In the genomic region with DNA sequence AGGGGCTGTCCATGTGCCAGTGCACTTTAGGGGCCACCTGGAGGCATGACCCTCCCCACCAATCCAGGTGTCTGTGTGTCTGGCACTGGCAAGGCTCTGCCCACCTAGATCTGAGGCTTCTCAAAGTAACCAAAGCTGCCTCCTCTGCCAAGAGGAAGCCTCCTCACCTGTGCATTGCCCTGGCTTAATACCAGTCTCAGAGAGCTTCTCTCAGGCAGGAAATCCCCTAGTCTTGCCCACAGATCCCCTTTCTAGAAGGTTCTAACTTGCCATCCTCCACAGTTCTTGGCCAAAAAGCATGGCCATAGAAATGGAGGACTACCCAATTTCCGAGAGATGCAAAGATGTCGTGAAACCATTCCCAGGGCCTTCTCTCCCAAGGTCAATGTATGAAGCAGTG, we compare ENCODE assay signal across 17 cellular contexts.
DNase-seq lines count a peak whose midpoint lies in the region; ATAC-seq, FAIRE-seq and TF ChIP-seq lines count a peak whose summit lies in the region.
"Had no signal": no experiment of that assay in that cellular context is flagged by ENCODE, and none has a peak within 500 bp of the region (broad histone marks: within the 10 kb centered on the region; RNA-seq: fewer than 3 reads in every experiment).

No MANE protein-coding gene starts in this region.

- H2BK12ac ChIP-seq in trophoblast cell (ENCODE audit: low read length): no peak overlapping the region

- no peak overlapping the region for H3K4me2 ChIP-seq in GM12878 (ENCODE audit: control insufficient read depth, insufficient read depth)
- H3K4me2 ChIP-seq in trophoblast cell (ENCODE audit: low read length): no peak overlapping the region
- H3K4me2 ChIP-seq: KMS-11 had no signal

- intact Hi-C loops in right cardiac atrium (cut with DNase I) (loop anchor here in 1 of 4 donors (10.0 kb wide), 1 partner anchor 70 kb away; the partner anchor contains the start of gene PRDM11), Right ventricle myocardium inferior (cut with DNase I) (no loop called here), GM12878 (cut with micrococcal nuclease; ENCODE audit: unreplicated experiment) (no loop called here), vagina (cut with DNase I) (no loop called here), head of caudate nucleus (cut with DNase I) (no loop called here)
- intact Hi-C loops in activated T-helper 2 cell treated with anti-CD3 and anti-CD28 coated beads, Interferon-gamma antibody, Interleukin-2, Interleukin-4, amounts not matched to agents 10 μg/mL and 5 μg/mL and 100 μg/mL, durations not matched to agents 14 hours and 24 hours and 36 hours (cut with micrococcal nuclease): no loop called here

- H3K4me1 Mint-ChIP-seq in activated T-helper 2 cell treated with anti-CD3 and anti-CD28 coated beads, Interferon-gamma antibody, Interleukin-2, Interleukin-4, amounts not matched to agents 10 μg/mL and 5 μg/mL and 100 μg/mL, durations not matched to agents 14 hours and 24 hours and 36 hours (ENCODE audit: low read depth): peaks cover 5% of the 10 kb centered on the region
- H3K4me1 Mint-ChIP-seq: CD4-positive, CD25-positive, alpha-beta regulatory T cell had no signal

- H3K79me2 ChIP-seq in GM12878 (ENCODE audit: control insufficient read depth, insufficient read depth, low read length): no peaks in the 10 kb centered on the region
- H3K79me2 ChIP-seq in trophoblast cell (ENCODE audit: control insufficient read depth, insufficient read depth, low read length, poor library complexity): no peaks in the 10 kb centered on the region

- no peak overlapping the region for H4K91ac ChIP-seq in trophoblast cell (ENCODE audit: low read depth, low read length)

- no peaks in the 10 kb centered on the region for H3K27me3 Mint-ChIP-seq in activated T-helper 2 cell treated with anti-CD3 and anti-CD28 coated beads, Interferon-gamma antibody, Interleukin-2, Interleukin-4, amounts not matched to agents 10 μg/mL and 5 μg/mL and 100 μg/mL, durations not matched to agents 14 hours and 24 hours and 36 hours (ENCODE audit: low read depth)
- H3K27me3 Mint-ChIP-seq: CD4-positive, CD25-positive, alpha-beta regulatory T cell had no signal

- H3K18ac ChIP-seq in trophoblast cell (ENCODE audit: low read length): no peak overlapping the region

- TF ChIP-seq CTCF in GM12878 (IDR thresholded peaks at IDR 0.05 in 2 of 3, conservative IDR thresholded peaks at IDR 0.05 in 1 of 3; ENCODE audit: control insufficient read depth in 2 of 3, extremely low read depth in 1 of 3, insufficient read depth in 1 of 3, low read depth in 3 of 3, low read length in 3 of 3) (no peak), vagina (IDR thresholded peaks at IDR 0.05) (no peak)

- no peak for FAIRE-seq in GM12878 (lab: Jason Lieb, UNC)
- FAIRE-seq: H1 had no signal

- H2AFZ ChIP-seq in GM12878 (ENCODE audit: control insufficient read depth, low read depth, low read length) (no peak overlapping the region; the same call in 1 of the 2 replicates), trophoblast cell (ENCODE audit: insufficient read depth, low read length, poor library complexity) (no peak overlapping the region)

- TF ChIP-seq RAD21 in GM12878 (IDR thresholded peaks at IDR 0.05; ENCODE audit: insufficient read depth, low read depth, low read length): no peak

- H4K20me1 ChIP-seq in GM12878 (ENCODE audit: control insufficient read depth, insufficient read depth): no peaks in the 10 kb centered on the region

- 59% methylated on average over 2 of the region's 2 CpGs for WGBS in right cardiac atrium
- 97% methylated on average over 2 of the region's 2 CpGs for WGBS in GM12878 (ENCODE audit: insufficient coverage, insufficient replicate concordance, low lambda C conversion rate, missing lambda C conversion rate)
- no CpG with 5 or more reads among the region's 2 CpGs for WGBS in trophoblast cell (ENCODE audit: extremely low coverage, insufficient coverage, insufficient read length)

- H3K4me3 ChIP-seq in right cardiac atrium (ENCODE audit: low read length): no peak overlapping the region
- H3K4me3 ChIP-seq in GM12878: no peak overlapping the region
- peak overlapping the region; percentile 31 for H3K4me3 ChIP-seq in trophoblast cell (ENCODE audit: low read depth, low read length)
- H3K4me3 ChIP-seq in vagina: no peak overlapping the region

- H3K4me1 ChIP-seq in right cardiac atrium (ENCODE audit: control insufficient read depth, insufficient read depth, low read length): peaks cover 10% of the 10 kb centered on the region
- peaks cover 4% of the 10 kb centered on the region for H3K4me1 ChIP-seq in GM12878 (ENCODE audit: control insufficient read depth, insufficient read depth, low read length)
- H3K4me1 ChIP-seq in trophoblast cell (ENCODE audit: control insufficient read depth in 1 of 2, insufficient read depth in 2 of 2, low read length in 2 of 2): no peaks in the 10 kb centered on the region
- H3K4me1 ChIP-seq in vagina: peaks cover 12% of the 10 kb centered on the region

- H3K14ac ChIP-seq in trophoblast cell (ENCODE audit: low read length): no peak overlapping the region

- no peak overlapping the region for H2BK5ac ChIP-seq in trophoblast cell (ENCODE audit: low read depth, low read length, poor library complexity)

- no peaks in the 10 kb centered on the region for H3K36me3 Mint-ChIP-seq in activated T-helper 2 cell treated with anti-CD3 and anti-CD28 coated beads, Interferon-gamma antibody, Interleukin-2, Interleukin-4, amounts not matched to agents 10 μg/mL and 5 μg/mL and 100 μg/mL, durations not matched to agents 14 hours and 24 hours and 36 hours (ENCODE audit: low read depth)

- no peak overlapping the region for H3K4ac ChIP-seq in trophoblast cell (ENCODE audit: low read depth, low read length)

- H2BK120ac ChIP-seq in trophoblast cell (ENCODE audit: insufficient read depth, low read length, poor library complexity): no peak overlapping the region

- H3K27ac Mint-ChIP-seq in activated T-helper 2 cell treated with anti-CD3 and anti-CD28 coated beads, Interferon-gamma antibody, Interleukin-2, Interleukin-4, amounts not matched to agents 10 μg/mL and 5 μg/mL and 100 μg/mL, durations not matched to agents 14 hours and 24 hours and 36 hours: no peak overlapping the region
- H3K27ac Mint-ChIP-seq: CD4-positive, CD25-positive, alpha-beta regulatory T cell had no signal

- no peak overlapping the region for H2AK5ac ChIP-seq in trophoblast cell (ENCODE audit: low read length)

- peak overlapping the region; percentile 34 for H3K27ac ChIP-seq in right cardiac atrium (ENCODE audit: low read length)
- H3K27ac ChIP-seq in GM12878 (ENCODE audit: control insufficient read depth, insufficient read depth): no peak overlapping the region
- no peak overlapping the region for H3K27ac ChIP-seq in trophoblast cell (ENCODE audit: low read depth, low read length)
- no peak overlapping the region for H3K27ac ChIP-seq in vagina
- H3K27ac ChIP-seq: KMS-11 had no signal

- H3K23ac ChIP-seq in trophoblast cell (ENCODE audit: low read length): no peak overlapping the region

- DNase-seq in right cardiac atrium (no peak), Right ventricle myocardium inferior (ENCODE audit: missing footprints) (no peak), GM12878 (ENCODE audit: low read depth, low spot score) (no peak), trophoblast cell (no peak), vagina (ENCODE audit: extremely low spot score in 2 of 2) (no peak), head of caudate nucleus (no peak)
- DNase-seq in activated T-helper 2 cell treated with anti-CD3 and anti-CD28 coated beads, Interferon-gamma antibody, Interleukin-2, Interleukin-4, amounts not matched to agents 10 μg/mL and 5 μg/mL and 100 μg/mL, durations not matched to agents 14 hours and 24 hours and 36 hours (ENCODE audit: low spot score): no peak
- DNase-seq: EL, NCI-H1048, NCI-H146, NCI-H2081, NCI-H524 had no signal

- no peaks in the 10 kb centered on the region for H3K36me3 ChIP-seq in GM12878 (ENCODE audit: control insufficient read depth in 2 of 2, insufficient read depth in 2 of 2, low read length in 1 of 2)
- H3K36me3 ChIP-seq in trophoblast cell (ENCODE audit: control insufficient read depth in 1 of 2, insufficient read depth in 2 of 2, low read length in 2 of 2): no peaks in the 10 kb centered on the region
- H3K36me3 ChIP-seq in vagina: peaks cover 0 to 20% of the 10 kb centered on the region in 2 donors

- no peak for TF ChIP-seq EP300 in GM12878 (IDR thresholded peaks at IDR 0.05; ENCODE audit: borderline replicate concordance in 1 of 2, control insufficient read depth in 1 of 2, low read depth in 2 of 2, low read length in 2 of 2)

- no peak overlapping the region for H4K8ac ChIP-seq in trophoblast cell (ENCODE audit: low read depth, low read length)

- H3K9me3 ChIP-seq in right cardiac atrium (ENCODE audit: control insufficient read depth, low read length) (no peaks in the 10 kb centered on the region), GM12878 (replicated peaks; ENCODE audit: control insufficient read depth, insufficient read depth, low read length) (no peaks in the 10 kb centered on the region), trophoblast cell (ENCODE audit: insufficient read depth, low read depth, low read length) (no peaks in the 10 kb centered on the region), vagina (no peaks in the 10 kb centered on the region)

- TF ChIP-seq POLR2A in GM12878 (IDR thresholded peaks at IDR 0.05; ENCODE audit: low read depth, low read length) (no peak), vagina (IDR thresholded peaks at IDR 0.05) (no peak)

- POLR2A ChIA-PET in GM12878 (lab: Charles Lee): no interaction called here

- H3K4me3 Mint-ChIP-seq in activated T-helper 2 cell treated with anti-CD3 and anti-CD28 coated beads, Interferon-gamma antibody, Interleukin-2, Interleukin-4, amounts not matched to agents 10 μg/mL and 5 μg/mL and 100 μg/mL, durations not matched to agents 14 hours and 24 hours and 36 hours (ENCODE audit: low read depth): no peak overlapping the region
- H3K4me3 Mint-ChIP-seq: CD4-positive, CD25-positive, alpha-beta regulatory T cell had no signal

- CTCF ChIA-PET in GM12878 (lab: Yijun Ruan, JAX): no interaction called here

- H4K12ac ChIP-seq in trophoblast cell (ENCODE audit: low read depth, low read length): no peak overlapping the region

- SMC1A ChIA-PET in GM12878 (lab: Charles Lee; ENCODE audit: uncharacterized antibody, unreplicated experiment): no interaction called here

- H3K27me3 ChIP-seq in right cardiac atrium (ENCODE audit: control insufficient read depth, insufficient read depth) (no peaks in the 10 kb centered on the region), GM12878 (replicated peaks in 1 of 2; ENCODE audit: control insufficient read depth in 2 of 2, insufficient read depth in 2 of 2, low read length in 1 of 2) (no peaks in the 10 kb centered on the region), trophoblast cell (ENCODE audit: insufficient read depth, low read length) (no peaks in the 10 kb centered on the region), vagina (no peaks in the 10 kb centered on the region)

- H3K9me3 Mint-ChIP-seq in activated T-helper 2 cell treated with anti-CD3 and anti-CD28 coated beads, Interferon-gamma antibody, Interleukin-2, Interleukin-4, amounts not matched to agents 10 μg/mL and 5 μg/mL and 100 μg/mL, durations not matched to agents 14 hours and 24 hours and 36 hours: no peaks in the 10 kb centered on the region
- H3K9me3 Mint-ChIP-seq: CD4-positive, CD25-positive, alpha-beta regulatory T cell had no signal

- no TSS peak for BruUV-seq in GM12878 (replicated peaks; lab: Mats Ljungman, UMichigan)

- ATAC-seq in right cardiac atrium: no peak
- no peak for ATAC-seq in Right ventricle myocardium inferior
- ATAC-seq in GM12878: peak; percentile 53; the same call in 2 of the 3 replicates
- no peak for ATAC-seq in HG02623 (IDR thresholded peaks at IDR 0.05; ENCODE audit: unreplicated experiment)
- ATAC-seq: Panc1 had no signal

- RAD21 ChIA-PET in GM12878 (lab: Charles Lee; ENCODE audit: unreplicated experiment): no interaction called here

- H3K9ac ChIP-seq in GM12878 (ENCODE audit: control insufficient read depth, insufficient read depth, low read length) (no peak overlapping the region), trophoblast cell (ENCODE audit: low read length) (no peak overlapping the region)
- H3K9ac ChIP-seq: KMS-11 had no signal

- H3K79me1 ChIP-seq in trophoblast cell (ENCODE audit: low read length): no peaks in the 10 kb centered on the region

- in situ Hi-C loops in GM12878 (cut with MboI): no loop called here
